20 cellular contexts compared by ENCODE assay signal in genomic region chr7:28054531-28055160, GRCh38.
DNase-seq lines count a peak whose midpoint lies in the region; ATAC-seq, FAIRE-seq and TF ChIP-seq lines count a peak whose summit lies in the region.
"Had no signal": no experiment of that assay in that cellular context is flagged by ENCODE, and none has a peak within 500 bp of the region (broad histone marks: within the 10 kb centered on the region; RNA-seq: fewer than 3 reads in every experiment).

No MANE protein-coding gene starts in this region.

- TF ChIP-seq EP300 in A549 (IDR thresholded peaks at IDR 0.05) = no peak

- CTCF ChIA-PET in A549 (lab: Yijun Ruan, JAX) = interaction anchor here (0.8 to 3.0 kb wide), 11 partner anchors 9 to 309 kb away, joined by 3 to 19 read pairs (median 4); no protein-coding TSS in a partner anchor

- H2BK15ac ChIP-seq in mesendoderm (replicated peaks; ENCODE audit: low read depth) = no peak overlapping the region

- POLR2A ChIA-PET in A549 (lab: Yijun Ruan, JAX) = interaction anchor here (1.3 kb wide), 1 partner anchor 16 kb away, joined by 5 read pairs; no protein-coding TSS in a partner anchor

- no peak overlapping the region for H2BK120ac ChIP-seq in mesendoderm (ENCODE audit: low read depth, low read length)

- no peaks in the 10 kb centered on the region for H3K27me3 ChIP-seq in mesendoderm (ENCODE audit: insufficient read depth, low read length, poor library complexity)
- H3K27me3 ChIP-seq in MM.1S (replicated peaks; ENCODE audit: insufficient read depth, low read length) = no peaks in the 10 kb centered on the region
- H3K27me3 ChIP-seq in prostate gland (replicated peaks; ENCODE audit: insufficient read depth) = no peaks in the 10 kb centered on the region
- H3K27me3 ChIP-seq: body of pancreas, left lung had no signal

- H3K56ac ChIP-seq in mesendoderm (ENCODE audit: low read length) = no peak overlapping the region

- peak; percentile 81 to 86 for ATAC-seq in A549
- ATAC-seq: body of pancreas, left lung had no signal

- H3K4ac ChIP-seq in mesendoderm (ENCODE audit: low read depth, low read length) = no peak overlapping the region

- H2BK5ac ChIP-seq in mesendoderm (ENCODE audit: low read length) = peak overlapping the region; percentile 33

- H3K4me2 ChIP-seq in A549 (peak overlapping the region; percentile 82), mesendoderm (ENCODE audit: low read length) (no peak overlapping the region), MM.1S (ENCODE audit: low read depth, low read length) (no peak overlapping the region)

- H3K23ac ChIP-seq in mesendoderm (ENCODE audit: low read length) = no peak overlapping the region

- no peak overlapping the region for H3K18ac ChIP-seq in mesendoderm (ENCODE audit: low read length)

- H4K20me1 ChIP-seq in MM.1S (ENCODE audit: insufficient read depth, low read length) = no peaks in the 10 kb centered on the region

- H3K79me2 ChIP-seq in mesendoderm (ENCODE audit: control insufficient read depth, insufficient read depth, low read length) = no peaks in the 10 kb centered on the region
- H3K79me2 ChIP-seq in MM.1S (ENCODE audit: low read length) = no peaks in the 10 kb centered on the region

- WGBS in A549 (ENCODE audit: missing lambda C conversion rate) = 10% methylated on average over 10 of the region's 10 CpGs
- WGBS in mesendoderm (ENCODE audit: extremely low coverage, insufficient coverage, low lambda C conversion rate) = no CpG with 5 or more reads among the region's 10 CpGs
- WGBS in prostate gland = 82% methylated on average over 10 of the region's 10 CpGs

- TF ChIP-seq CTCF in A549 (IDR thresholded peaks at IDR 0.05) (no peak), MM.1S (IDR thresholded peaks at IDR 0.05; ENCODE audit: low read length) (no peak), D721Med (IDR thresholded peaks at IDR 0.05; ENCODE audit: insufficient read depth, missing control alignments) (no peak), prostate gland (IDR thresholded peaks at IDR 0.05) (no peak)

- FAIRE-seq in A549 (lab: Jason Lieb, UNC) (no peak), D721Med (lab: Jason Lieb, UNC) (no peak)

- H4K5ac ChIP-seq in mesendoderm (ENCODE audit: low read length) = no peak overlapping the region

- H4K8ac ChIP-seq in mesendoderm (ENCODE audit: low read depth, low read length) = no peak overlapping the region

- TF ChIP-seq POLR2A in A549 (IDR thresholded peaks at IDR 0.05; ENCODE audit: low read length) (no peak), prostate gland (IDR thresholded peaks at IDR 0.05) (no peak)

- intact Hi-C loops in prostate gland (cut with DNase I) = no loop called here

- DNase-seq in A549 (ENCODE audit: low read depth in 1 of 2, low spot score in 1 of 2) = peak in 1 of 2 experiments; percentile 75
- DNase-seq in Jurkat, Clone E6-1 (ENCODE audit: low read depth, low spot score) = peak; percentile 14
- DNase-seq in dermis blood vessel endothelial cell = peak; percentile 56
- DNase-seq in mesendoderm = peak; percentile 64
- no peak for DNase-seq in MM.1S
- DNase-seq in NCI-H446 (lab: John Stamatoyannopoulos, UW) = no peak
- DNase-seq in D721Med (ENCODE audit: insufficient read length, low spot score) = no peak
- DNase-seq in prostate gland (ENCODE audit: low spot score) = no peak
- DNase-seq: activated CD4-positive, alpha-beta T cell treated with anti-CD3 and anti-CD28 coated beads for 4 hours; activated CD8-positive, alpha-beta memory T cell treated with anti-CD3 and anti-CD28 coated beads, Interleukin-2, amount 50 U/mL, for 48 hours; activated naive CD4-positive, alpha-beta T cell treated with anti-CD3 and anti-CD28 coated beads for 36 hours; body of pancreas; left lung; NCI-H1436; NCI-H345; retina; SIG-M5; stimulated activated CD4-positive, alpha-beta T cell treated with anti-CD3 and anti-CD28 coated beads, Interleukin-2, amount 100 ng/mL, for 24 hours; substantia nigra; T1000 had no signal

- no peaks in the 10 kb centered on the region for H3F3A ChIP-seq in MM.1S (ENCODE audit: insufficient read depth, low read length)

- H2AK5ac ChIP-seq in mesendoderm (ENCODE audit: low read length) = no peak overlapping the region

- H3K9ac ChIP-seq in mesendoderm (ENCODE audit: low read length) (no peak overlapping the region), MM.1S (ENCODE audit: low read length) (no peak overlapping the region)

- no peak for TF ChIP-seq RAD21 in A549 (conservative IDR thresholded peaks at IDR 0.05 in 1 of 2, IDR thresholded peaks at IDR 0.05 in 1 of 2)

- no peaks in the 10 kb centered on the region for H3K9me2 ChIP-seq in MM.1S (replicated peaks; ENCODE audit: insufficient read depth, low read length)

- no peaks in the 10 kb centered on the region for H3K36me3 ChIP-seq in mesendoderm (ENCODE audit: control insufficient read depth, insufficient read depth, low read length)
- H3K36me3 ChIP-seq in MM.1S (replicated peaks; ENCODE audit: insufficient read depth, low read length) = no peaks in the 10 kb centered on the region
- no peaks in the 10 kb centered on the region for H3K36me3 ChIP-seq in prostate gland
- H3K36me3 ChIP-seq: left lung had no signal

- no peaks in the 10 kb centered on the region for H3K79me1 ChIP-seq in mesendoderm (ENCODE audit: low read length)

- H3K4me3 ChIP-seq in A549 (peak overlapping the region; percentile 14; the same call in 2 of the 3 replicates), mesendoderm (ENCODE audit: low read length) (no peak overlapping the region), MM.1S (ENCODE audit: low read length) (no peak overlapping the region), prostate gland (no peak overlapping the region)
- H3K4me3 ChIP-seq in Jurkat, Clone E6-1 (ENCODE audit: low read length) = no peak overlapping the region
- H3K4me3 ChIP-seq: body of pancreas, left lung had no signal

- H3K4me1 ChIP-seq in A549 = peaks cover 58% of the 10 kb centered on the region
- no peaks in the 10 kb centered on the region for H3K4me1 ChIP-seq in mesendoderm (ENCODE audit: control insufficient read depth, low read depth, low read length)
- H3K4me1 ChIP-seq in MM.1S (ENCODE audit: low read length) = no peaks in the 10 kb centered on the region
- H3K4me1 ChIP-seq in prostate gland (replicated peaks) = no peaks in the 10 kb centered on the region
- H3K4me1 ChIP-seq: body of pancreas had no signal

- no peak overlapping the region for H2AFZ ChIP-seq in MM.1S (ENCODE audit: low read length)

- H3K9me3 ChIP-seq in A549 = peaks cover 6% of the 10 kb centered on the region; the same call in 1 of the 3 replicates
- no peaks in the 10 kb centered on the region for H3K9me3 ChIP-seq in MM.1S (replicated peaks; ENCODE audit: insufficient read depth, low read length)
- no peaks in the 10 kb centered on the region for H3K9me3 ChIP-seq in prostate gland
- H3K9me3 ChIP-seq: body of pancreas, left lung had no signal

- H3K27ac ChIP-seq in A549 (peak overlapping the region; percentile 87 to 92), mesendoderm (ENCODE audit: low read depth, low read length) (peak overlapping the region; percentile 21), MM.1S (ENCODE audit: low read length) (no peak overlapping the region), prostate gland (no peak overlapping the region)
- H3K27ac ChIP-seq: body of pancreas, left lung had no signal

TF ChIP-seq in A549, 52 proteins besides CTCF, POLR2A, EP300 and RAD21 (continues in another document):
- TF ChIP-seq E2F6 (IDR thresholded peaks at IDR 0.05; ENCODE audit: borderline replicate concordance, low read depth) (peak; percentile 85), JUNB (IDR thresholded peaks at IDR 0.05) (no peak), HEYL (CRISPR knock-in tag; IDR thresholded peaks at IDR 0.05) (no peak), CBX8 (IDR thresholded peaks at IDR 0.05) (no peak), MAX (IDR thresholded peaks at IDR 0.05) (peak; percentile 85; the same call in 1 of the 2 replicates), SREBF2 (IDR thresholded peaks at IDR 0.05) (no peak), RARB (CRISPR knock-in tag; IDR thresholded peaks at IDR 0.05) (no peak), FOXS1 (CRISPR knock-in tag; IDR thresholded peaks at IDR 0.05) (peak; percentile 13; the same call in 1 of the 2 replicates), NR3C1 (IDR thresholded peaks at IDR 0.05) (no peak), CBX2 (IDR thresholded peaks at IDR 0.05; ENCODE audit: borderline replicate concordance, low read depth) (no peak), TFCP2L1 (CRISPR knock-in tag; IDR thresholded peaks at IDR 0.05) (no peak), EHF (CRISPR knock-in tag; IDR thresholded peaks at IDR 0.05) (no peak), MAZ (IDR thresholded peaks at IDR 0.05; ENCODE audit: borderline replicate concordance, low read depth, low read length) (no peak), HOXB5 (CRISPR knock-in tag; IDR thresholded peaks at IDR 0.05) (0 out of 2 replicates have a peak, but pooled peaks have one; percentile 55), KDM5A (IDR thresholded peaks at IDR 0.05) (no peak), TP53 (CRISPR knock-in tag; IDR thresholded peaks at IDR 0.05) (no peak), NFE2L2 (conservative IDR thresholded peaks at IDR 0.05; ENCODE audit: low read length) (no peak), PBX3 (IDR thresholded peaks at IDR 0.05) (no peak), ESRRA (IDR thresholded peaks at IDR 0.05; ENCODE audit: borderline replicate concordance, low read length) (no peak), ZC3H11A (IDR thresholded peaks at IDR 0.05) (no peak), HOXB13 (CRISPR knock-in tag; IDR thresholded peaks at IDR 0.05; ENCODE audit: low read depth) (no peak)

Comparison
In these comparisons a context has a peak if more than half of its experiments do, and no peak if none do; other contexts are left out.
1. DNase-seq: peak in Jurkat, Clone E6-1 (single experiment), dermis blood vessel endothelial cell (single experiment) and mesendoderm (single experiment); none in MM.1S (single experiment), NCI-H446 (0 of 2), D721Med (single experiment) and prostate gland (single experiment).
2. H3K27ac ChIP-seq: peak in A549 (2 of 2) and mesendoderm (single experiment); none in MM.1S (single experiment) and prostate gland (0 of 2).